Comparison of ENCODE assay signal across 1 cellular context in genomic region chr9:130942084-130942483, GRCh38.
TF ChIP-seq lines count a peak whose summit lies in the region.

No MANE protein-coding gene starts in this region.

TF ChIP-seq in IMR-90, 13 proteins besides CTCF, POLR2A, EP300 and RAD21:
- no peak for TF ChIP-seq SMC3 (IDR thresholded peaks at IDR 0.05; ENCODE audit: low read depth, low read length)
